ENCODE assay signal across 26 cellular contexts in the genomic region with DNA sequence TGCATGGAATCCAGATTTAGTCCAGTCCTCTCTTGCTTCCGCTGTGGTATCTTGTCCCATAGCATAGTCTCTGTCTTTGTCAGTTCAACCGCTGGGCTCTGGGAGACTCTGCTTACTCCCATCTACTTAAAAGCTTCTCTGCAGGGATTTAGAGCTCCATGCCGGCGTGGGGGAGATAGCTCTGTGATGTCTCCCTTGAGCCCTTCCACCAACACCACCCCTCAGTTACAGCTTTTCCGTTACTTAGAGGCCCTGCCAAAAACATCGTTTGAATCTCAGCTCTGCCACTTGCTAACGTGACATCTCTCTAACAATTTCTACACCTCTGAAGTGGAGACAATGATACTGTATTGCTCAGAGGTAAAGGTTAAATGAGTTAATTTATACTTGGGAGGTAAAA.
"Had no signal": no experiment of that assay in that cellular context is flagged by ENCODE, and none has a peak within 500 bp of the region (broad histone marks: within the 10 kb centered on the region; RNA-seq: fewer than 3 reads in every experiment).

No MANE protein-coding gene starts in this region.

- H3K27me3 Mint-ChIP-seq: effector memory CD8-positive, alpha-beta T cell; memory B cell; naive B cell; natural killer cell treated with Interleukin-12 subunit alpha and Interleukin-12 subunit beta and Interleukin-15 and Interleukin-18, amount 100 ng/mL, for 72 hours; stimulated activated naive B cell treated with anti-CD40 and anti-IgM and Interleukin-4, amounts not matched to agents 10 μg/mL and 1 μg/mL and 100 μg/mL, for 72 hours; stimulated activated naive CD8-positive, alpha-beta T cell treated with anti-CD3 and anti-CD28 coated beads, Interleukin-15, Interleukin-2, amounts not matched to agents 100 ng/mL and 50 ng/mL, for 24 hours had no signal

- H3K27ac ChIP-seq: gastrocnemius medialis, ovary, psoas muscle, right lobe of liver, thoracic aorta, tibial nerve, upper lobe of left lung had no signal

- ATAC-seq: effector memory CD8-positive, alpha-beta T cell; gastrocnemius medialis; left lobe of liver; mucosa of descending colon; natural killer cell treated with Interleukin-12 subunit alpha and Interleukin-12 subunit beta and Interleukin-15 and Interleukin-18, amount 100 ng/mL, for 72 hours; psoas muscle; right lobe of liver; stimulated activated naive B cell treated with anti-CD40 and anti-IgM and Interleukin-4, amounts not matched to agents 10 μg/mL and 1 μg/mL and 100 μg/mL, for 72 hours had no signal

- H3K9me3 Mint-ChIP-seq: memory B cell; mesothelial cell of epicardium; naive B cell; natural killer cell treated with Interleukin-12 subunit alpha and Interleukin-12 subunit beta and Interleukin-15 and Interleukin-18, amount 100 ng/mL, for 72 hours; stimulated activated naive B cell treated with anti-CD40 and anti-IgM and Interleukin-4, amounts not matched to agents 10 μg/mL and 1 μg/mL and 100 μg/mL, for 72 hours; stimulated activated naive CD8-positive, alpha-beta T cell treated with anti-CD3 and anti-CD28 coated beads, Interleukin-15, Interleukin-2, amounts not matched to agents 100 ng/mL and 50 ng/mL, for 24 hours had no signal

- H3K36me3 Mint-ChIP-seq: memory B cell; mesothelial cell of epicardium; naive B cell; natural killer cell treated with Interleukin-12 subunit alpha and Interleukin-12 subunit beta and Interleukin-15 and Interleukin-18, amount 100 ng/mL, for 72 hours; stimulated activated naive B cell treated with anti-CD40 and anti-IgM and Interleukin-4, amounts not matched to agents 10 μg/mL and 1 μg/mL and 100 μg/mL, for 72 hours had no signal

- H3K27ac Mint-ChIP-seq: effector memory CD8-positive, alpha-beta T cell; memory B cell; mesothelial cell of epicardium; natural killer cell treated with Interleukin-12 subunit alpha and Interleukin-12 subunit beta and Interleukin-15 and Interleukin-18, amount 100 ng/mL, for 72 hours; stimulated activated naive B cell treated with anti-CD40 and anti-IgM and Interleukin-4, amounts not matched to agents 10 μg/mL and 1 μg/mL and 100 μg/mL, for 72 hours; stimulated activated naive CD8-positive, alpha-beta T cell treated with anti-CD3 and anti-CD28 coated beads, Interleukin-15, Interleukin-2, amounts not matched to agents 100 ng/mL and 50 ng/mL, for 24 hours had no signal

- H3K36me3 ChIP-seq: gastrocnemius medialis, ovary, right lobe of liver, thoracic aorta, tibial nerve, upper lobe of left lung had no signal

- H3K27me3 ChIP-seq: gastrocnemius medialis, ovary, right lobe of liver, tibial nerve, upper lobe of left lung had no signal

- DNase-seq: cerebellar nuclear complex; cortex of kidney; effector memory CD8-positive, alpha-beta T cell; gastrocnemius medialis; glutamatergic neuron; hypothalamus; mucosa of descending colon; naive B cell; occipital lobe; ovary; posterior cingulate gyrus; psoas muscle; right lobe of liver; small intestine; stimulated activated CD4-positive, alpha-beta T cell treated with anti-CD3 and anti-CD28 coated beads, Interleukin-15, amount 100 ng/mL, for 24 hours; stimulated activated CD4-positive, alpha-beta T cell treated with anti-CD3 and anti-CD28 coated beads, Interleukin-2, amount 100 ng/mL, for 48 hours; stimulated activated naive B cell treated with anti-CD40 and anti-IgM and Interleukin-4, amounts not matched to agents 10 μg/mL and 1 μg/mL and 100 μg/mL, for 72 hours; upper lobe of left lung had no signal

- H3K4me3 Mint-ChIP-seq: effector memory CD8-positive, alpha-beta T cell; memory B cell; mesothelial cell of epicardium; naive B cell; natural killer cell treated with Interleukin-12 subunit alpha and Interleukin-12 subunit beta and Interleukin-15 and Interleukin-18, amount 100 ng/mL, for 72 hours; stimulated activated naive B cell treated with anti-CD40 and anti-IgM and Interleukin-4, amounts not matched to agents 10 μg/mL and 1 μg/mL and 100 μg/mL, for 72 hours; stimulated activated naive CD8-positive, alpha-beta T cell treated with anti-CD3 and anti-CD28 coated beads, Interleukin-15, Interleukin-2, amounts not matched to agents 100 ng/mL and 50 ng/mL, for 24 hours had no signal

- H3K9me3 ChIP-seq: gastrocnemius medialis, mucosa of descending colon, ovary, psoas muscle, right lobe of liver, thoracic aorta, upper lobe of left lung had no signal

- H3K4me3 ChIP-seq: gastrocnemius medialis, lung, mucosa of descending colon, ovary, psoas muscle, right lobe of liver, thoracic aorta, tibial nerve, upper lobe of left lung had no signal

- H3K4me1 ChIP-seq: right lobe of liver had no signal
